22 cellular contexts compared by ENCODE assay signal in genomic region chr3:134765468-134765867, GRCh38.
"Had no signal": no experiment of that assay in that cellular context is flagged by ENCODE, and none has a peak within 500 bp of the region (broad histone marks: within the 10 kb centered on the region; RNA-seq: fewer than 3 reads in every experiment).

No MANE protein-coding gene starts in this region.

- H3K4me1 ChIP-seq: colonic mucosa, esophagus squamous epithelium, foreskin keratinocyte, gastroesophageal sphincter, heart left ventricle, heart right ventricle had no signal

- DNase-seq: colonic mucosa; cortex of kidney; dermis blood vessel endothelial cell; dorsolateral prefrontal cortex; effector CD4-positive, alpha-beta T cell; effector CD8-positive, alpha-beta T cell; effector memory CD4-positive, alpha-beta T cell; effector memory CD8-positive, alpha-beta T cell; erythroblast; esophagus squamous epithelium; foreskin fibroblast; foreskin keratinocyte; foreskin melanocyte; gastrocnemius medialis; glutamatergic neuron; head of caudate nucleus; heart left ventricle; heart right ventricle had no signal

- H3K9me3 ChIP-seq: colonic mucosa, esophagus squamous epithelium, gastrocnemius medialis, gastroesophageal sphincter, heart left ventricle, heart right ventricle had no signal

- H3K27ac ChIP-seq: colonic mucosa, coronary artery, dorsolateral prefrontal cortex, epithelial cell of prostate, esophagus squamous epithelium, foreskin keratinocyte, gastrocnemius medialis, gastroesophageal sphincter, heart left ventricle, heart right ventricle had no signal

- H3K4me3 ChIP-seq: colonic mucosa, coronary artery, dorsolateral prefrontal cortex, esophagus squamous epithelium, gastrocnemius medialis, gastroesophageal sphincter, heart left ventricle, heart right ventricle had no signal

- H3K36me3 ChIP-seq: colonic mucosa, esophagus squamous epithelium, gastrocnemius medialis, gastroesophageal sphincter, heart left ventricle, heart right ventricle had no signal

- ATAC-seq: effector memory CD8-positive, alpha-beta T cell; esophagus mucosa; foreskin keratinocyte; gastrocnemius medialis; gastroesophageal sphincter; heart left ventricle; heart right ventricle had no signal

- H3K27me3 ChIP-seq: colonic mucosa, dorsolateral prefrontal cortex, esophagus squamous epithelium, foreskin keratinocyte, gastrocnemius medialis, gastroesophageal sphincter, heart left ventricle had no signal
